In genomic region chr7:102395958-102396709, GRCh38 we compare ENCODE assay signal across 8 cellular contexts. TPM values are rescaled to one million over a fixed set of nuclear protein-coding genes. Genes with fewer than 3 reads are reported as not detected.
DNase-seq lines count a peak whose midpoint lies in the region; ATAC-seq and TF ChIP-seq lines count a peak whose summit lies in the region.

Gene PRKRIP1, plus strand, starts transcription at chr7:102396363. Its CDS starts 49 bp downstream, at chr7:102396412.

- H3K9me3 ChIP-seq in IMR-90 (ENCODE audit: control insufficient read depth, insufficient read depth, low read length): no peaks in the 10 kb centered on the region
- H3K9me3 ChIP-seq in OCI-LY7 (ENCODE audit: low read length): no peaks in the 10 kb centered on the region

- peak within 1 kb of the TSS; percentile 75 for H3K4me3 ChIP-seq in IMR-90 (ENCODE audit: insufficient read depth, low read depth, low read length)
- H3K4me3 ChIP-seq in OCI-LY7 (ENCODE audit: low read depth, low read length, poor library complexity, severe bottlenecking): peak within 1 kb of the TSS; percentile 84

- peak within 1 kb of the TSS; percentile 63 for H4K5ac ChIP-seq in IMR-90 (ENCODE audit: low read depth, low read length)

- TF ChIP-seq POLR2A in IMR-90 (IDR thresholded peaks at IDR 0.05; ENCODE audit: low read depth, low read length): peak; percentile 71; the same call in 1 of the 2 replicates

- H3K4me1 ChIP-seq in IMR-90 (ENCODE audit: control insufficient read depth, insufficient read depth, low read length): peaks cover 5% of the 10 kb centered on the region
- H3K4me1 ChIP-seq in OCI-LY7 (ENCODE audit: insufficient read depth, low read length, poor library complexity, severe bottlenecking): peaks cover 18% of the 10 kb centered on the region

- peak within 1 kb of the TSS; percentile 17 for H2BK120ac ChIP-seq in IMR-90 (ENCODE audit: low read depth, low read length)

- peak within 1 kb of the TSS; percentile 86 to 90 for H4K8ac ChIP-seq in IMR-90 (ENCODE audit: low read depth in 2 of 2, low read length in 2 of 2)

- H4K20me1 ChIP-seq in IMR-90 (ENCODE audit: insufficient read depth, low read length) (no peaks in the 10 kb centered on the region; the same call in 1 of the 2 replicates), OCI-LY7 (ENCODE audit: insufficient read depth, low read length) (0 out of 2 replicates have a peak, but pooled peaks cover 5% of the 10 kb centered on the region)

- no peaks in the 10 kb centered on the region for H3K9me2 ChIP-seq in OCI-LY7 (ENCODE audit: insufficient read depth, low read length)

- TF ChIP-seq CTCF in IMR-90 (conservative IDR thresholded peaks at IDR 0.05; ENCODE audit: low read depth, low read length) (no peak), OCI-LY7 (conservative IDR thresholded peaks at IDR 0.05; ENCODE audit: low read length) (no peak)

- intact Hi-C loops in IMR-90 (cut with micrococcal nuclease) (no loop called here), OCI-LY7 (cut with micrococcal nuclease; ENCODE audit: unreplicated experiment) (loop anchor here (2.0 to 10.0 kb wide), 2 partner anchors 39 to 851 kb away; no protein-coding TSS in a partner anchor)

- H3K27me3 ChIP-seq in IMR-90 (ENCODE audit: control insufficient read depth, insufficient read depth, low read length): no peaks in the 10 kb centered on the region

- peak within 1 kb of the TSS; percentile 61; the same call in 1 of the 2 replicates for H2AK5ac ChIP-seq in IMR-90 (ENCODE audit: low read depth, low read length)

- H4K91ac ChIP-seq in IMR-90 (ENCODE audit: insufficient read depth, low read depth, low read length): peak within 1 kb of the TSS; percentile 77

- peak within 1 kb of the TSS; percentile 95 for H3K23ac ChIP-seq in IMR-90 (ENCODE audit: low read depth, low read length)

- CTCF ChIA-PET in IMR-90 (lab: Yijun Ruan, JAX): interaction anchor here (0.8 kb wide), 1 partner anchor 8 kb away, joined by 3 read pairs; no protein-coding TSS in a partner anchor
- CTCF ChIA-PET in OCI-LY7 (lab: Charles Lee; ENCODE audit: unreplicated experiment): interaction anchor here (0.6 to 1.0 kb wide), 2 partner anchors 9 to 19 kb away, joined by 3 read pairs; no protein-coding TSS in a partner anchor

- no peak within 1 kb of the TSS; the same call in 1 of the 2 replicates for H3K18ac ChIP-seq in IMR-90 (ENCODE audit: low read depth, low read length)

- in situ Hi-C loops in IMR-90 (cut with MboI; ENCODE audit: low sequenced_read_pairs): no loop called here

- ATAC-seq in GM21528 (IDR thresholded peaks at IDR 0.05; ENCODE audit: low FRiP score, unreplicated experiment) (peak; percentile 96), IMR-90 (ENCODE audit: low read depth) (peak; percentile 97)

- H2BK20ac ChIP-seq in IMR-90 (ENCODE audit: low read depth, low read length): no peak within 1 kb of the TSS

- peak within 1 kb of the TSS; percentile 57 for H2BK5ac ChIP-seq in IMR-90 (ENCODE audit: low read depth, low read length, poor library complexity, severe bottlenecking)

- H3K14ac ChIP-seq in IMR-90 (replicated peaks; ENCODE audit: low read depth, low read length): peak within 1 kb of the TSS; percentile 90

- peak within 1 kb of the TSS; percentile 84 for H2AK9ac ChIP-seq in IMR-90 (replicated peaks; ENCODE audit: low read depth, low read length, poor library complexity)

- H3K9me1 ChIP-seq in IMR-90 (ENCODE audit: insufficient read depth, low read length): no peaks in the 10 kb centered on the region

- peak within 1 kb of the TSS; percentile 78 for H3K56ac ChIP-seq in IMR-90 (ENCODE audit: extremely low read depth, insufficient read depth, low read length)

- H3K9ac ChIP-seq in IMR-90 (ENCODE audit: low read depth, low read length): peak within 1 kb of the TSS; percentile 96

- no peak within 1 kb of the TSS for H2BK15ac ChIP-seq in IMR-90 (ENCODE audit: low read depth, low read length)

- peak within 1 kb of the TSS; percentile 92 for H3K4ac ChIP-seq in IMR-90 (ENCODE audit: low read depth, low read length)

- peaks cover 27% of the 10 kb centered on the region for H3K79me2 ChIP-seq in OCI-LY7 (ENCODE audit: insufficient read depth, low read depth, low read length)

- DNase-seq in DMS 273 (lab: John Stamatoyannopoulos, UW; ENCODE audit: unreplicated experiment) (peak; percentile 98), IMR-90 (peak; percentile 92), OCI-LY7 (ENCODE audit: low spot score) (peak; percentile 100), epidermal melanocyte (ENCODE audit: insufficient read length, low spot score) (peak; percentile 56), middle frontal gyrus (ENCODE audit: extremely low spot score, low spot score) (peak; percentile 92)
- DNase-seq in activated CD8-positive, alpha-beta memory T cell treated with anti-CD3 and anti-CD28 coated beads, Interleukin-2, amount 50 U/mL, for 48 hours: peak; percentile 87
- DNase-seq in stimulated activated CD8-positive, alpha-beta memory T cell treated with anti-CD3 and anti-CD28 coated beads, Interleukin-2, amount 100 ng/mL, for 1 hour (ENCODE audit: low read depth in 2 of 2): peak; percentile 51 to 69

- H3K79me1 ChIP-seq in IMR-90 (ENCODE audit: low read depth in 1 of 2, low read length in 2 of 2): peaks cover 25 to 36% of the 10 kb centered on the region in 2 experiments

- POLR2A ChIA-PET in IMR-90 (lab: Charles Lee; ENCODE audit: unreplicated experiment): no interaction called here
- POLR2A ChIA-PET in OCI-LY7 (lab: Charles Lee): interaction anchor here (0.6 to 3.5 kb wide), 12 partner anchors 15 to 539 kb away, joined by 3 to 14 read pairs (median 4); no protein-coding TSS in a partner anchor

- peaks cover 18% of the 10 kb centered on the region for H3K36me3 ChIP-seq in IMR-90 (ENCODE audit: control insufficient read depth, insufficient read depth, low read length)
- peaks cover 81% of the 10 kb centered on the region for H3K36me3 ChIP-seq in OCI-LY7 (ENCODE audit: insufficient read depth, low read length)

- dilution Hi-C loops in IMR-90 (cut with HindIII; ENCODE audit: low sequenced_read_pairs, unreplicated experiment): no loop called here

- WGBS in IMR-90 (ENCODE audit: extremely low coverage in 2 of 2, insufficient read length in 1 of 2), 2 experiments: 1% methylated on average over 26 of the region's 57 CpGs; no CpG with 5 or more reads in 1 of the 2 experiments

- no TSS peak for BruUV-seq in IMR-90 (replicated peaks; lab: Mats Ljungman, UMichigan)
- BruUV-seq in OCI-LY7 (replicated peaks; lab: Mats Ljungman, UMichigan): no TSS peak

- no peak for TF ChIP-seq RAD21 in IMR-90 (IDR thresholded peaks at IDR 0.05; ENCODE audit: low read length)

- H3K4me2 ChIP-seq in IMR-90 (ENCODE audit: low read depth, low read length) (peak within 1 kb of the TSS; percentile 75), OCI-LY7 (ENCODE audit: low read length) (peak within 1 kb of the TSS; percentile 96)

- peak within 1 kb of the TSS; percentile 91 for H2AFZ ChIP-seq in IMR-90 (replicated peaks; ENCODE audit: low read length, poor library complexity)
- H2AFZ ChIP-seq in OCI-LY7 (ENCODE audit: low read length): peak within 1 kb of the TSS; percentile 35; the same call in 1 of the 2 replicates

- H3K27ac ChIP-seq in IMR-90 (ENCODE audit: insufficient read depth, low read length) (peak within 1 kb of the TSS; percentile 85), OCI-LY7 (ENCODE audit: low read depth, low read length, poor library complexity, severe bottlenecking) (peak within 1 kb of the TSS; percentile 81)

TF ChIP-seq in IMR-90, 13 proteins besides CTCF, POLR2A, EP300 and RAD21:
- TF ChIP-seq MAZ (IDR thresholded peaks at IDR 0.05; ENCODE audit: borderline replicate concordance, low read depth, low read length) (peak; percentile 77; the same call in 1 of the 2 replicates), NFE2L2 (IDR thresholded peaks at IDR 0.05; ENCODE audit: low read depth, low read length) (no peak), MXI1 (IDR thresholded peaks at IDR 0.05; ENCODE audit: borderline replicate concordance, low read depth, low read length) (peak; percentile 31; the same call in 1 of the 2 replicates), CEBPB (IDR thresholded peaks at IDR 0.05; ENCODE audit: low read depth, low read length) (peak; percentile 83), RFX5 (IDR thresholded peaks at IDR 0.05; ENCODE audit: low read depth, low read length) (no peak)

RNA-seq across cellular contexts. Expression of gene PRKRIP1, which starts in this region (rescaled TPM):
- 6.5 and 9.4 TPM in 2 replicates for total RNA-seq in IMR-90 (2012; rRNA removed)
- polyA plus RNA-seq in IMR-90 (2012; rRNA removed): 21.6 and 21.8 TPM in 2 replicates
- 12.4 and 16.7 TPM in 2 replicates for polyA plus RNA-seq in IMR-90 (2012; cell fraction: cytosol; rRNA removed)
- polyA plus RNA-seq in IMR-90 (2012; cell fraction: nucleus; rRNA removed; ENCODE audit: low replicate concordance): 163 and 174 TPM in 2 replicates
- 47.1 and 60.7 TPM in 2 replicates for total RNA-seq in OCI-LY7 (2014; rRNA removed; shearing (Covaris generic))
- total RNA-seq in OCI-LY7 (2022): 42.5 and 48.2 TPM in 2 replicates

Comparison
In these comparisons a context has a peak if more than half of its experiments do, and no peak if none do; other contexts are left out.
1. Peak in every context shown above with its lines: DNase-seq, ATAC-seq, H3K4me3 ChIP-seq and H3K27ac ChIP-seq.